In the genomic region with DNA sequence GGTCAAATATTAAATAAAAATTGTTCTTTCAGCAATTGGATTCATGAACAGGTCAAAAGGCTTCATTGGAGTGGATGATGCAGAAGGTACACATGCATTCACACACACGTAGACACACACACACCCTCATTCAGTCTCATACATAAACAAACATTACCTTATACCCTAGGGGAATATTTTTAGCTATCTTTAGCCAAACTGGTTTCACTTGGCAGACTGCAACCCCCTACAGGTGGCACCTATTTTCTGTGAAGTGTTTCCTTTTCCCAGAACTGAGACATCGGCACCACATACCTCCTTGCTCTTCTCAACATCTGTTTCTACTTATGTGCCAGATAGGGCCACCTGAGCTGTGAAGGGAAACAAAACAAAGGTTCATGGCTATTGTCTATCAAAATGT, we compare ENCODE assay signal across 20 cellular contexts. TPM values are rescaled to one million over a fixed set of nuclear protein-coding genes. Genes with fewer than 3 reads are reported as not detected.
"Had no signal": no experiment of that assay in that cellular context is flagged by ENCODE, and none has a peak within 500 bp of the region (broad histone marks: within the 10 kb centered on the region; RNA-seq: fewer than 3 reads in every experiment).

No MANE protein-coding gene starts in this region.

- H3K27me3 Mint-ChIP-seq: activated CD4-positive, alpha-beta T cell treated with anti-CD3 and anti-CD28 coated beads, Interleukin-2, amount 10 ng/mL, durations not matched to agents 24 days and 14 days had no signal

- H3K4me3 Mint-ChIP-seq: activated CD4-positive, alpha-beta T cell treated with anti-CD3 and anti-CD28 coated beads, Interleukin-2, amount 10 ng/mL, durations not matched to agents 24 days and 14 days; activated CD8-positive, alpha-beta T cell treated with anti-CD3 and anti-CD28 coated beads, Interleukin-2, amount 10 ng/mL, durations not matched to agents 7 days and 5 days; activated naive CD8-positive, alpha-beta T cell treated with anti-CD3 and anti-CD28 coated beads, Interleukin-2, amount 10 ng/mL, durations not matched to agents 7 days and 5 days; nephron; stimulated activated naive B cell treated with anti-CD40 and anti-IgM and Interleukin-4, amounts not matched to agents 10 μg/mL and 1 μg/mL and 100 μg/mL, for 72 hours had no signal

- H3K9me3 Mint-ChIP-seq: activated CD4-positive, alpha-beta T cell treated with anti-CD3 and anti-CD28 coated beads, Interleukin-2, amount 10 ng/mL, durations not matched to agents 24 days and 14 days; activated naive CD8-positive, alpha-beta T cell treated with anti-CD3 and anti-CD28 coated beads, Interleukin-2, amount 10 ng/mL, durations not matched to agents 7 days and 5 days; nephron had no signal

- H3K27ac Mint-ChIP-seq: activated CD4-positive, alpha-beta T cell treated with anti-CD3 and anti-CD28 coated beads, Interleukin-2, amount 10 ng/mL, durations not matched to agents 24 days and 14 days; activated CD8-positive, alpha-beta T cell treated with anti-CD3 and anti-CD28 coated beads, Interleukin-2, amount 10 ng/mL, durations not matched to agents 7 days and 5 days; activated naive CD8-positive, alpha-beta T cell treated with anti-CD3 and anti-CD28 coated beads, Interleukin-2, amount 10 ng/mL, durations not matched to agents 7 days and 5 days; nephron; stimulated activated naive B cell treated with anti-CD40 and anti-IgM and Interleukin-4, amounts not matched to agents 10 μg/mL and 1 μg/mL and 100 μg/mL, for 72 hours had no signal

- H3K4me3 ChIP-seq: right atrium auricular region, skin epidermis, thyroid gland had no signal

- H3K36me3 ChIP-seq: brain microvascular endothelial cell, right atrium auricular region, thyroid gland had no signal

- ATAC-seq: activated CD8-positive, alpha-beta T cell treated with anti-CD3 and anti-CD28 coated beads, Interleukin-2, amount 10 ng/mL, durations not matched to agents 7 days and 5 days; stimulated activated naive B cell treated with anti-CD40 and anti-IgM and Interleukin-4, amounts not matched to agents 10 μg/mL and 1 μg/mL and 100 μg/mL, for 72 hours had no signal

- H3K36me3 Mint-ChIP-seq: activated naive CD8-positive, alpha-beta T cell treated with anti-CD3 and anti-CD28 coated beads, Interleukin-2, amount 10 ng/mL, durations not matched to agents 7 days and 5 days; stimulated activated naive B cell treated with anti-CD40 and anti-IgM and Interleukin-4, amounts not matched to agents 10 μg/mL and 1 μg/mL and 100 μg/mL, for 72 hours had no signal

- H3K4me1 ChIP-seq: right atrium auricular region, thyroid gland had no signal

- H3K9me3 ChIP-seq: right atrium auricular region, thyroid gland had no signal

- H3K4me1 Mint-ChIP-seq: activated CD4-positive, alpha-beta T cell treated with anti-CD3 and anti-CD28 coated beads, Interleukin-2, amount 10 ng/mL, durations not matched to agents 24 days and 14 days; activated naive CD8-positive, alpha-beta T cell treated with anti-CD3 and anti-CD28 coated beads, Interleukin-2, amount 10 ng/mL, durations not matched to agents 7 days and 5 days; stimulated activated naive B cell treated with anti-CD40 and anti-IgM and Interleukin-4, amounts not matched to agents 10 μg/mL and 1 μg/mL and 100 μg/mL, for 72 hours had no signal

- H3K27me3 ChIP-seq: brain microvascular endothelial cell, right atrium auricular region, thyroid gland had no signal

- H3K27ac ChIP-seq: brain microvascular endothelial cell, right atrium auricular region, skin epidermis, thyroid gland had no signal

- DNase-seq: activated CD4-positive, alpha-beta T cell treated with anti-CD3 and anti-CD28 coated beads, Interleukin-2, amount 10 ng/mL, durations not matched to agents 24 days and 14 days; activated CD4-positive, CD25-positive, alpha-beta regulatory T cell; activated CD8-positive, alpha-beta memory T cell treated with anti-CD3 and anti-CD28 coated beads, Interleukin-2, amount 50 U/mL, for 4 hours; activated CD8-positive, alpha-beta T cell treated with anti-CD3 and anti-CD28 coated beads, Interleukin-2, amount 10 ng/mL, durations not matched to agents 7 days and 5 days; activated naive CD8-positive, alpha-beta T cell treated with anti-CD3 and anti-CD28 coated beads, Interleukin-2, amount 10 ng/mL, durations not matched to agents 7 days and 5 days; brain microvascular endothelial cell; cerebellar nuclear complex; effector CD8-positive, alpha-beta T cell; head of caudate nucleus; kidney glomerular epithelial cell; mesendoderm; nucleus accumbens; stimulated activated CD4-positive, alpha-beta T cell treated with anti-CD3 and anti-CD28 coated beads, Interleukin-15, amount 100 ng/mL, for 24 hours; stimulated activated CD4-positive, alpha-beta T cell treated with anti-CD3 and anti-CD28 coated beads, Interleukin-4, amount 100 ng/mL, for 1 hour; stimulated activated naive B cell treated with anti-CD40 and anti-IgM and Interleukin-4, amounts not matched to agents 10 μg/mL and 1 μg/mL and 100 μg/mL, for 72 hours; thyroid gland had no signal

RNA-seq across cellular contexts. Expression of a gene that starts 18.5 kb away (rescaled TPM):
- total RNA-seq: activated CD4-positive, alpha-beta T cell treated with anti-CD3 and anti-CD28 coated beads, Interleukin-2, amount 10 ng/mL, durations not matched to agents 24 days and 14 days; activated CD8-positive, alpha-beta T cell treated with anti-CD3 and anti-CD28 coated beads, Interleukin-2, amount 10 ng/mL, durations not matched to agents 7 days and 5 days; activated naive CD8-positive, alpha-beta T cell treated with anti-CD3 and anti-CD28 coated beads, Interleukin-2, amount 10 ng/mL, durations not matched to agents 7 days and 5 days; fibroblast of lung had no signal
